ENCODE assay signal across 16 cellular contexts in genomic region chrX:124026529-124026928, GRCh38.
DNase-seq lines count a peak whose midpoint lies in the region; ATAC-seq, FAIRE-seq and TF ChIP-seq lines count a peak whose summit lies in the region.
"Had no signal": no experiment of that assay in that cellular context is flagged by ENCODE, and none has a peak within 500 bp of the region (broad histone marks: within the 10 kb centered on the region; RNA-seq: fewer than 3 reads in every experiment).

No MANE protein-coding gene starts in this region.

- no peaks in the 10 kb centered on the region for H3K9me2 ChIP-seq in PC-3 (replicated peaks; ENCODE audit: low read length)

- no peak for TF ChIP-seq CTCF in PC-3 (conservative IDR thresholded peaks at IDR 0.05; ENCODE audit: low read depth, low read length)
- TF ChIP-seq CTCF in pancreas (IDR thresholded peaks at IDR 0.05), result no peak
- no peak for TF ChIP-seq CTCF in BE2C (IDR thresholded peaks at IDR 0.05; ENCODE audit: low read depth, low read length)

- peak overlapping the region; percentile 70 for H3K9ac ChIP-seq in PC-3 (ENCODE audit: low read length)
- H3K9ac ChIP-seq: GM23248 had no signal

- DNase-seq in PC-3, result peak; percentile 65
- no peak for DNase-seq in pancreas
- no peak for DNase-seq in HEK293T (ENCODE audit: extremely low spot score)
- DNase-seq in NCI-H1048 (lab: John Stamatoyannopoulos, UW), result no peak
- no peak for DNase-seq in BE2C
- DNase-seq: 8988T; CD4-positive, alpha-beta memory T cell; DMS79; GM23248; H9; KBM-7 had no signal

- H3K27ac ChIP-seq in PC-3 (ENCODE audit: low read length) (peak overlapping the region; percentile 95), pancreas (no peak overlapping the region)
- H3K27ac ChIP-seq: C4-2B, GM23248 had no signal

- intact Hi-C loops in PC-3 (cut with micrococcal nuclease) (loop anchor here (2.0 kb wide), 1 partner anchor 64 kb away; no protein-coding TSS in a partner anchor), pancreas (cut with DNase I) (no loop called here)

- no peaks in the 10 kb centered on the region for H3K9me3 ChIP-seq in PC-3 (ENCODE audit: low read length)
- H3K9me3 ChIP-seq in pancreas, result no peaks in the 10 kb centered on the region
- no peaks in the 10 kb centered on the region for H3K9me3 ChIP-seq in BE2C

- H3K79me2 ChIP-seq in PC-3 (ENCODE audit: low read length), result peaks cover 49% of the 10 kb centered on the region

- ATAC-seq in PC-3, result peak; percentile 69
- no peak for ATAC-seq in pancreas
- ATAC-seq: GM12878 had no signal

- H4K20me1 ChIP-seq in PC-3 (ENCODE audit: low read length), result no peaks in the 10 kb centered on the region

- BruUV-seq in PC-3 (replicated peaks; lab: Mats Ljungman, UMichigan), result no TSS peak

- H3K27me3 ChIP-seq in PC-3 (ENCODE audit: low read length) (no peaks in the 10 kb centered on the region), pancreas (no peaks in the 10 kb centered on the region), BE2C (no peaks in the 10 kb centered on the region)

- H3K4me3 ChIP-seq in PC-3 (ENCODE audit: low read length), result peak overlapping the region; percentile 14; the same call in 1 of the 2 replicates
- H3K4me3 ChIP-seq in pancreas, result no peak overlapping the region
- H3K4me3 ChIP-seq in BE2C (ENCODE audit: low read depth, low read length), result no peak overlapping the region
- H3K4me3 ChIP-seq: GM12878, GM23248 had no signal

- H3K4me1 ChIP-seq in PC-3 (ENCODE audit: insufficient read depth, low read length), result peaks cover 59% of the 10 kb centered on the region
- no peaks in the 10 kb centered on the region for H3K4me1 ChIP-seq in pancreas
- no peaks in the 10 kb centered on the region for H3K4me1 ChIP-seq in BE2C

- CTCF ChIA-PET in PC-3 (lab: Charles Lee), result no interaction called here
- CTCF ChIA-PET in HEK293T (lab: Yijun Ruan, JAX), result no interaction called here

- peaks cover 4% of the 10 kb centered on the region; the same call in 1 of the 2 replicates for H3K36me3 ChIP-seq in PC-3 (ENCODE audit: low read depth, low read length)
- no peaks in the 10 kb centered on the region for H3K36me3 ChIP-seq in pancreas
- no peaks in the 10 kb centered on the region for H3K36me3 ChIP-seq in BE2C

- 98 to 100% methylated on average over 1 of the region's 1 CpG for WGBS in pancreas, 2 donors

- POLR2A ChIA-PET in PC-3 (lab: Charles Lee; ENCODE audit: unreplicated experiment), result no interaction called here
- POLR2A ChIA-PET in HEK293T (lab: Yijun Ruan, JAX), result no interaction called here

- peaks cover 4% of the 10 kb centered on the region for H3F3A ChIP-seq in PC-3 (ENCODE audit: low read length, unreplicated experiment)

- no peak overlapping the region for H2AFZ ChIP-seq in PC-3 (ENCODE audit: low read length)
- H2AFZ ChIP-seq: GM23248 had no signal

- FAIRE-seq in A204.1 (lab: Jason Lieb, UNC) (peak; percentile 25), colon (lab: Jason Lieb, UNC) (peak; percentile 88), pancreas (lab: Jason Lieb, UNC) (peak; percentile 92)
- FAIRE-seq: GM12878, HTR-8/SVneo had no signal

- peak overlapping the region; percentile 57 for H3K4me2 ChIP-seq in PC-3 (ENCODE audit: low read length)

TF ChIP-seq in HEK293T, 16 proteins besides CTCF, POLR2A, EP300 and RAD21:
- TF ChIP-seq SUZ12 (IDR thresholded peaks at IDR 0.05) (no peak), ZNF384 (IDR thresholded peaks at IDR 0.05) (no peak), HDGF (IDR thresholded peaks at IDR 0.05; ENCODE audit: borderline replicate concordance) (no peak), SP1 (IDR thresholded peaks at IDR 0.05) (no peak), NFRKB (IDR thresholded peaks at IDR 0.05) (no peak), PKNOX1 (IDR thresholded peaks at IDR 0.05) (no peak), LEF1 (IDR thresholded peaks at IDR 0.05; ENCODE audit: borderline replicate concordance) (no peak), BHLHE40 (IDR thresholded peaks at IDR 0.05; ENCODE audit: borderline replicate concordance) (no peak), L3MBTL2 (conservative IDR thresholded peaks at IDR 0.05) (no peak), FOXK2 (IDR thresholded peaks at IDR 0.05) (no peak), ARNT (IDR thresholded peaks at IDR 0.05) (no peak), FOXM1 (IDR thresholded peaks at IDR 0.05; ENCODE audit: borderline replicate concordance) (no peak)
